Comparison of ENCODE assay signal across 8 cellular contexts in the genomic region with DNA sequence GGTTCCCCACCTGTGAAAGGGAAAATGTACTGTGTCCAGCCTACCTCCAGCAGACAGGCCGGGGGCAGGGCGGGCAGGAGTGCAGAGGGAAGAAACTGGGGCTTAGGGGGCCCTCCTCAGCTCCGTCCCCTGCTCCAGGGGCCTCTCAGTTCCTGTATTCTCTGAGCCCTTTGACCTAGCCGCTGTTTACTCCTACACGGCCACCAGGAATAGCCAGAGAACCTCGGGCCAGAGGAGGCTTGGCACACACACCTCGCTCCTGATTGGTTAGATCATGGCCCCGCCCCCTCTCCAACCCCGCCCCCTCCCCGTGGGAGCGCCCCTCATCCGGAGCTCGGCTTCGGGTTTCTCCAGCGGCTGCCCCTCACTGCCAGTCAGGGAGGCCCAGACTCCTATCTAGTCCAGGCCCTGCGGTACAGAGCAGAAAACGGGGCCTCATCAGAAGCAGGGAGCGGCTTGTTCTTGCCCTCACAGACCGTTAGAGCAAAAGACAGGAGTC. TPM values are rescaled to one million over a fixed set of nuclear protein-coding genes. Genes with fewer than 3 reads are reported as not detected.
DNase-seq lines count a peak whose midpoint lies in the region; ATAC-seq and TF ChIP-seq lines count a peak whose summit lies in the region.

No MANE protein-coding gene starts in this region.

- H3K4me1 ChIP-seq in ACC112 (ENCODE audit: control insufficient read depth, insufficient read depth, low read length, unreplicated experiment) (peaks cover 24% of the 10 kb centered on the region), GM23248 (ENCODE audit: insufficient read depth) (peaks cover 27% of the 10 kb centered on the region), esophagus squamous epithelium (peaks cover 7 to 65% (median 38%) of the 10 kb centered on the region in 3 donors), upper lobe of right lung (peaks cover 43% of the 10 kb centered on the region)

- no peaks in the 10 kb centered on the region for H4K20me1 ChIP-seq in GM23248 (ENCODE audit: insufficient read depth)

- H3K9me2 ChIP-seq in GM23248 (ENCODE audit: insufficient read depth) = no peaks in the 10 kb centered on the region

- no peak for TF ChIP-seq CTCF in esophagus squamous epithelium (IDR thresholded peaks at IDR 0.05)
- no peak for TF ChIP-seq CTCF in upper lobe of right lung (IDR thresholded peaks at IDR 0.05)

- H3K4me3 ChIP-seq in ACC112 (ENCODE audit: low read depth, low read length) (peak overlapping the region; percentile 56), GM23248 (peak overlapping the region; percentile 89), esophagus squamous epithelium (peak overlapping the region in 3 of 4 donors; percentile 19 to 98 (median 90)), upper lobe of right lung (peak overlapping the region; percentile 96)

- ATAC-seq in upper lobe of right lung = peak; percentile 83

- intact Hi-C loops in esophagus squamous epithelium (cut with DNase I) = no loop called here
- intact Hi-C loops in upper lobe of right lung (cut with DNase I) = no loop called here

- peak overlapping the region; percentile 87 for H3K4me2 ChIP-seq in GM23248 (ENCODE audit: unreplicated experiment)

- peaks cover 31% of the 10 kb centered on the region for H3K79me2 ChIP-seq in ACC112 (ENCODE audit: control insufficient read depth, insufficient read depth, low read length, unreplicated experiment)
- H3K79me2 ChIP-seq in GM23248 (ENCODE audit: insufficient read depth) = peaks cover 49% of the 10 kb centered on the region

- H3K27ac ChIP-seq in ACC112 (ENCODE audit: low read depth, low read length) (peak overlapping the region; percentile 74), GM23248 (peak overlapping the region; percentile 97), esophagus squamous epithelium (peak overlapping the region; percentile 89 to 98 (median 94)), upper lobe of right lung (peak overlapping the region; percentile 94)

- WGBS in GM23248 (ENCODE audit: low coverage in 1 of 2, low lambda C conversion rate in 2 of 2, missing lambda C conversion rate in 2 of 2), 2 experiments = 19 to 30% methylated on average over 10 to 19 of the region's 19 CpGs
- 53 to 54% methylated on average over 2 to 4 of the region's 19 CpGs for WGBS in esophagus squamous epithelium, 2 donors

- peak; percentile 86 for DNase-seq in GM23248
- peak; percentile 56 for DNase-seq in T1000 (lab: John Stamatoyannopoulos, UW)
- no peak for DNase-seq in esophagus squamous epithelium (lab: John Stamatoyannopoulos, UW)
- DNase-seq in myocyte (ENCODE audit: low read depth) = peak; percentile 81
- DNase-seq in upper lobe of right lung = peak; percentile 86
- DNase-seq in NCI-H1417 (lab: John Stamatoyannopoulos, UW) = no peak
- DNase-seq in SHP77 (lab: John Stamatoyannopoulos, UW) = no peak

- H3K27me3 ChIP-seq in ACC112 (ENCODE audit: insufficient read depth, low read length) = no peaks in the 10 kb centered on the region
- no peaks in the 10 kb centered on the region for H3K27me3 ChIP-seq in GM23248 (replicated peaks; ENCODE audit: insufficient read depth)
- no peaks in the 10 kb centered on the region for H3K27me3 ChIP-seq in esophagus squamous epithelium
- no peaks in the 10 kb centered on the region for H3K27me3 ChIP-seq in upper lobe of right lung

- peaks cover 50% of the 10 kb centered on the region for H3K36me3 ChIP-seq in ACC112 (ENCODE audit: insufficient read depth, low read length)
- H3K36me3 ChIP-seq in GM23248 (ENCODE audit: low read depth) = peaks cover 34% of the 10 kb centered on the region; the same call in 1 of the 2 replicates
- peaks cover 25 to 47% (median 29%) of the 10 kb centered on the region in 3 donors for H3K36me3 ChIP-seq in esophagus squamous epithelium
- peaks cover 39% of the 10 kb centered on the region for H3K36me3 ChIP-seq in upper lobe of right lung

- no peak for TF ChIP-seq POLR2A in esophagus squamous epithelium (IDR thresholded peaks at IDR 0.05)

- H3K9ac ChIP-seq in GM23248 = peak overlapping the region; percentile 100

- H3K9me3 ChIP-seq in GM23248 (ENCODE audit: low read depth) (no peaks in the 10 kb centered on the region), esophagus squamous epithelium (peaks cover 0 to 29% (median 10%) of the 10 kb centered on the region in 3 donors), upper lobe of right lung (no peaks in the 10 kb centered on the region)

- H3F3A ChIP-seq in GM23248 (ENCODE audit: insufficient read depth) = peaks cover 5% of the 10 kb centered on the region; the same call in 1 of the 2 replicates

- no peak overlapping the region for H2AFZ ChIP-seq in ACC112 (ENCODE audit: low read length, unreplicated experiment)
- H2AFZ ChIP-seq in GM23248 = no peak overlapping the region

- in situ Hi-C loops in GM23248 (cut with MboI) = no loop called here

RNA-seq across cellular contexts. Expression of a gene that starts 2.2 kb away (rescaled TPM):
- 78.8 and 88.0 TPM in 2 replicates for total RNA-seq in GM23248 (2014; rRNA removed; shearing (Covaris generic))
- 81.1 and 82.0 TPM in 2 replicates for polyA plus RNA-seq in GM23248 (2016; fragmentation: Nextera tagmentation; extraction: Ambion mirVana)
- 10 to 100 TPM; 14.5 to 69.4 (median 26.1) TPM for total RNA-seq in esophagus squamous epithelium
- 111 and 121 TPM in 2 replicates for total RNA-seq in myocyte
- 98.1 TPM for polyA plus RNA-seq in myocyte (2012)
- 94.7 TPM for total RNA-seq in upper lobe of right lung

RNA-seq across cellular contexts. Expression of a gene that starts 19.6 kb away (rescaled TPM):
- total RNA-seq in GM23248 (2014; rRNA removed; shearing (Covaris generic)) = 45.5 and 61.0 TPM in 2 replicates
- 33.7 and 40.1 TPM in 2 replicates for polyA plus RNA-seq in GM23248 (2016; fragmentation: Nextera tagmentation; extraction: Ambion mirVana)
- total RNA-seq in esophagus squamous epithelium (10 to 100 TPM; 12.5 to 33.0 (median 23.8) TPM), myocyte (114 and 195 TPM in 2 replicates), upper lobe of right lung (58.8 TPM)
- polyA plus RNA-seq in myocyte (2012) = 32.8 TPM

RNA-seq across cellular contexts. Expression of a gene that starts 19.8 kb away (rescaled TPM):
- total RNA-seq in GM23248 (2014; rRNA removed; shearing (Covaris generic)) = 51.8 and 52.9 TPM in 2 replicates
- polyA plus RNA-seq in GM23248 (2016; fragmentation: Nextera tagmentation; extraction: Ambion mirVana) = 157 and 159 TPM in 2 replicates
- total RNA-seq in esophagus squamous epithelium = 10 to 100 TPM; 11.1 to 36.1 (median 26.8) TPM
- 611 and 777 TPM in 2 replicates for total RNA-seq in myocyte
- polyA plus RNA-seq in myocyte (2012) = 432 TPM
- total RNA-seq in upper lobe of right lung = 158 TPM

RNA-seq across cellular contexts. Expression of a gene that starts 33.3 kb away (rescaled TPM):
- 5.5 and 16.6 TPM in 2 replicates for total RNA-seq in GM23248 (2014; rRNA removed; shearing (Covaris generic))
- polyA plus RNA-seq in GM23248 (2016; fragmentation: Nextera tagmentation; extraction: Ambion mirVana) = 8.8 and 9.4 TPM in 2 replicates
- 1 to 10 TPM in 3 of 4 donors, not detected in 1; 3.1 to 4.6 (median 3.6) TPM for total RNA-seq in esophagus squamous epithelium
- total RNA-seq in myocyte = 0.36 and 1.5 TPM in 2 replicates
- 0.87 TPM for polyA plus RNA-seq in myocyte (2012)
- 3.5 TPM for total RNA-seq in upper lobe of right lung

RNA-seq across cellular contexts. Expression of a gene that starts 40.4 kb away (rescaled TPM):
- total RNA-seq in GM23248 (2014; rRNA removed; shearing (Covaris generic)) = 27.0 and 33.3 TPM in 2 replicates
- polyA plus RNA-seq in GM23248 (2016; fragmentation: Nextera tagmentation; extraction: Ambion mirVana) = 62.8 and 66.5 TPM in 2 replicates
- total RNA-seq in esophagus squamous epithelium (10 to 100 TPM; 12.5 to 18.5 (median 15.7) TPM), myocyte (12.5 and 12.6 TPM in 2 replicates), upper lobe of right lung (37.1 TPM)
- 32.8 TPM for polyA plus RNA-seq in myocyte (2012)

Comparison
In these comparisons a context has a peak if more than half of its experiments do, and no peak if none do; other contexts are left out.
1. DNase-seq: peak in GM23248 (single experiment), T1000 (single experiment), myocyte (single experiment) and upper lobe of right lung (single experiment); none in esophagus squamous epithelium (single experiment), NCI-H1417 (0 of 3) and SHP77 (0 of 2).
2. Peak in every context shown above with its lines, with median percentiles within 50 percentile points of each other: H3K27ac ChIP-seq and H3K4me3 ChIP-seq.